Comparison of ENCODE assay signal across 19 cellular contexts in the genomic region with DNA sequence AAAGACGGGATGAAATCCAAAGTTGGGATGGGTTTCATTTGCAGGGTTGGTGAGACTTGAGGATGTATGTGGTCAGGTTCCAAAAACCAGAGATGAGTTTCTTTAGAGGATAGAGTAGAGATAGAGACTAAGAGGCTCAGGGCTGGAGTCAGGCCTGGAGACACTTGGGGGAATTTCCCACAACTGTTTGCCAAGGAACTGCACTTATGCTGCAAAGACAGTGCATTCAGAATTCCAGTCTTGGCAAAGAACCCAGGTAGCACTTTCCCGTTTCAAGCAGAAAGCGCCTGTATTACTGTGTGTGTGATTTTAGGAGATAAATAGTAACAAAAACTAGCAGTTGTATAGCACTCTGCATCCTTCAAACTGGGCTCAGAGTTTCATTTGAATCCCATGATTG.
"Had no signal": no experiment of that assay in that cellular context is flagged by ENCODE, and none has a peak within 500 bp of the region (broad histone marks: within the 10 kb centered on the region; RNA-seq: fewer than 3 reads in every experiment).

No MANE protein-coding gene starts in this region.

- H3K9me3 Mint-ChIP-seq: memory B cell; nephron progenitor cell; stimulated activated naive CD8-positive, alpha-beta T cell treated with anti-CD3 and anti-CD28 coated beads, Interleukin-15, amount 100 ng/mL, for 72 hours had no signal

- H3K4me1 Mint-ChIP-seq: memory B cell; naive thymus-derived CD4-positive, alpha-beta T cell; stimulated activated naive CD8-positive, alpha-beta T cell treated with anti-CD3 and anti-CD28 coated beads, Interleukin-15, amount 100 ng/mL, for 72 hours had no signal

- ATAC-seq: left ventricle myocardium superior; naive thymus-derived CD4-positive, alpha-beta T cell; sciatic nerve; stimulated activated naive CD8-positive, alpha-beta T cell treated with anti-CD3 and anti-CD28 coated beads, Interleukin-15, amount 100 ng/mL, for 72 hours had no signal

- H3K4me3 Mint-ChIP-seq: dendritic cell treated with granulocyte-macrophage colony-stimulating factor and Interleukin-4, amounts not matched to agents 40 ng/mL and 50 ng/mL, for 4 days; memory B cell; naive thymus-derived CD4-positive, alpha-beta T cell; nephron progenitor cell; stimulated activated naive CD8-positive, alpha-beta T cell treated with anti-CD3 and anti-CD28 coated beads, Interleukin-15, amount 100 ng/mL, for 72 hours had no signal

- H3K27me3 Mint-ChIP-seq: dendritic cell treated with granulocyte-macrophage colony-stimulating factor and Interleukin-4, amounts not matched to agents 40 ng/mL and 50 ng/mL, for 4 days; stimulated activated naive CD8-positive, alpha-beta T cell treated with anti-CD3 and anti-CD28 coated beads, Interleukin-15, amount 100 ng/mL, for 72 hours had no signal

- H3K27ac Mint-ChIP-seq: dendritic cell treated with granulocyte-macrophage colony-stimulating factor and Interleukin-4, amounts not matched to agents 40 ng/mL and 50 ng/mL, for 4 days; memory B cell; naive thymus-derived CD4-positive, alpha-beta T cell; nephron progenitor cell; stimulated activated naive CD8-positive, alpha-beta T cell treated with anti-CD3 and anti-CD28 coated beads, Interleukin-15, amount 100 ng/mL, for 72 hours had no signal

- DNase-seq: cerebellar nuclear complex; effector memory CD4-positive, alpha-beta T cell; foreskin melanocyte; left ventricle myocardium superior; lower lobe of right lung; naive thymus-derived CD4-positive, alpha-beta T cell; nephron progenitor cell; posterior cingulate gyrus; stimulated activated CD4-positive, alpha-beta T cell treated with anti-CD3 and anti-CD28 coated beads, Interleukin-12 subunit alpha, Interleukin-12 subunit beta, amount 100 ng/mL, for 4 hours; stimulated activated CD4-positive, alpha-beta T cell treated with anti-CD3 and anti-CD28 coated beads, Interleukin-1b, Interleukin-23, amount 100 ng/mL, for 48 hours; stimulated activated CD4-positive, alpha-beta T cell treated with anti-CD3 and anti-CD28 coated beads, Interleukin-4, amount 100 ng/mL, for 1 hour; stimulated activated CD8-positive, alpha-beta memory T cell treated with anti-CD3 and anti-CD28 coated beads, Interleukin-4, amount 100 ng/mL, for 48 hours; stimulated activated naive CD4-positive, alpha-beta T cell; stimulated activated naive CD8-positive, alpha-beta T cell treated with anti-CD3 and anti-CD28 coated beads, Interleukin-15, amount 100 ng/mL, for 72 hours; thyroid gland; trophoblast cell had no signal

- H3K36me3 Mint-ChIP-seq: memory B cell; naive thymus-derived CD4-positive, alpha-beta T cell had no signal
